ENCODE assay signal across 11 cellular contexts in the genomic region with DNA sequence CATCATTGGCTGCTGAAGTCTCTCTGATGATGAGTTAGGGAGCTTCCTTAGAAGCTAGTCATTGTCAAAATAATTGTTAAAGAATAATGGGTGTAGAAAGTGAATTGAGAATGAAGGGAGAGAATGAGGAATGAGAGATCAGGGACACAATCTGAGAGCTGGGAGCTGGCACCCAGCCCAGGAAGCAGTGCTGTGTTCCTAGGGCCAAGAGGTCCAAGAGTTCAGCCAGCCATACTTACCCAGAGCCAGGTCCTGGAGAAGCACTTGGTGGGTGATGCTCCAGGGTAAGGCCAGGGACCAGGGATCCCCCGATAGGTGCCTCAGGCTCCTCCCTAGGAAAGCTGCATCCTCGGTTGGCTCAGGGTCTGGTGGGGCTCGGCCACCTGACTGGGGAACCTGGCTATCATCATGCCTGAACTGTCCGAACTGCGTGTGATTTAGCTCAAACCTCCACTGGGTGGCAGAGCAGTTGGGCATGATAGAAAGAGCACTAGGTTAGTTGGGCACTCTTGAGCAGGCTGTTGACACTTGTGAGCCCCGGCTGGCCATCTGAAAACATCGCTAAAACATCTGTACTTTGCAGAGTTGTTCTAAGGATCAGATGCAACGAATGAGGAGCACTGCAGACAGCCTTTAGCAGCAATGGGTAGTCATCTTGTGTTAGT.
DNase-seq lines count a peak whose midpoint lies in the region; ATAC-seq and TF ChIP-seq lines count a peak whose summit lies in the region.
"Had no signal": no experiment of that assay in that cellular context is flagged by ENCODE, and none has a peak within 500 bp of the region (broad histone marks: within the 10 kb centered on the region; RNA-seq: fewer than 3 reads in every experiment).

No MANE protein-coding gene starts in this region.

- peaks cover 3% of the 10 kb centered on the region for H3K27me3 Mint-ChIP-seq in activated naive CD4-positive, alpha-beta T cell treated with anti-CD3 and anti-CD28 coated beads, Interleukin-2, amount 10 ng/mL, durations not matched to agents 7 days and 5 days
- H3K27me3 Mint-ChIP-seq in glutamatergic neuron (ENCODE audit: unreplicated experiment): no peaks in the 10 kb centered on the region

- TF ChIP-seq CTCF in glutamatergic neuron (IDR thresholded peaks at IDR 0.05; ENCODE audit: partially characterized antibody, unreplicated experiment) (no peak), gastroesophageal sphincter (IDR thresholded peaks at IDR 0.05) (peak in 1 of 4 experiments; percentile 32)

- no peaks in the 10 kb centered on the region for H3K27me3 ChIP-seq in gastroesophageal sphincter

- no peak for TF ChIP-seq EP300 in gastroesophageal sphincter (IDR thresholded peaks at IDR 0.05)

- H3K9me3 ChIP-seq in gastroesophageal sphincter: no peaks in the 10 kb centered on the region

- no peak overlapping the region for H3K27ac Mint-ChIP-seq in activated naive CD4-positive, alpha-beta T cell treated with anti-CD3 and anti-CD28 coated beads, Interleukin-2, amount 10 ng/mL, durations not matched to agents 7 days and 5 days
- no peak overlapping the region for H3K27ac Mint-ChIP-seq in glutamatergic neuron (ENCODE audit: unreplicated experiment)
- H3K27ac Mint-ChIP-seq: CD14-positive monocyte; naive thymus-derived CD4-positive, alpha-beta T cell had no signal

- ATAC-seq in Right ventricle myocardium superior (ENCODE audit: poor library complexity): peak; percentile 60
- ATAC-seq in left ventricle myocardium superior: peak; percentile 53
- ATAC-seq in gastroesophageal sphincter: no peak
- ATAC-seq: naive thymus-derived CD4-positive, alpha-beta T cell had no signal

- H3K9me3 Mint-ChIP-seq in activated naive CD4-positive, alpha-beta T cell treated with anti-CD3 and anti-CD28 coated beads, Interleukin-2, amount 10 ng/mL, durations not matched to agents 7 days and 5 days: no peaks in the 10 kb centered on the region
- H3K9me3 Mint-ChIP-seq in glutamatergic neuron (ENCODE audit: unreplicated experiment): peaks cover 3% of the 10 kb centered on the region

- peaks cover 0 to 48% (median 0%) of the 10 kb centered on the region in 3 donors for H3K4me1 ChIP-seq in gastroesophageal sphincter

- no peaks in the 10 kb centered on the region for H3K36me3 ChIP-seq in gastroesophageal sphincter

- DNase-seq in Right ventricle myocardium superior: no peak
- DNase-seq in cardiac septum (ENCODE audit: low spot score): no peak
- DNase-seq in RPMI8226: peak; percentile 59
- peak; percentile 39 for DNase-seq in left ventricle myocardium superior
- no peak for DNase-seq in COLO829 (ENCODE audit: low spot score)
- DNase-seq in activated naive CD4-positive, alpha-beta T cell treated with anti-CD3 and anti-CD28 coated beads, Interleukin-2, amount 10 ng/mL, durations not matched to agents 7 days and 5 days: no peak
- no peak for DNase-seq in glutamatergic neuron
- DNase-seq: naive thymus-derived CD4-positive, alpha-beta T cell had no signal

- intact Hi-C loops in Right ventricle myocardium superior (cut with DNase I) (loop anchor here (10.0 kb wide), 1 partner anchor 128 kb away; a partner anchor contains a TSS), cardiac septum (cut with DNase I) (loop anchor here (2.0 to 10.0 kb wide), 2 partner anchors 124 to 278 kb away; a partner anchor contains a TSS), left ventricle myocardium superior (cut with micrococcal nuclease) (no loop called here)

- H3K27ac ChIP-seq in gastroesophageal sphincter: no peak overlapping the region
- H3K27ac ChIP-seq: RWPE1 had no signal

- WGBS in gastroesophageal sphincter (ENCODE audit: low coverage in 1 of 2), 2 donors: 60 to 83% methylated on average over 1 to 4 of the region's 8 CpGs

- no peak for TF ChIP-seq POLR2A in gastroesophageal sphincter (IDR thresholded peaks at IDR 0.05)

- H3K4me3 ChIP-seq in gastroesophageal sphincter: no peak overlapping the region

- CTCF ChIA-PET in activated naive CD4-positive, alpha-beta T cell treated with anti-CD3 and anti-CD28 coated beads, Interleukin-2, amount 10 ng/mL, durations not matched to agents 7 days and 5 days (lab: Charles Lee): no interaction called here

- H3K36me3 Mint-ChIP-seq in activated naive CD4-positive, alpha-beta T cell treated with anti-CD3 and anti-CD28 coated beads, Interleukin-2, amount 10 ng/mL, durations not matched to agents 7 days and 5 days: no peaks in the 10 kb centered on the region
- no peaks in the 10 kb centered on the region for H3K36me3 Mint-ChIP-seq in glutamatergic neuron (ENCODE audit: unreplicated experiment)
- H3K36me3 Mint-ChIP-seq: CD14-positive monocyte; naive thymus-derived CD4-positive, alpha-beta T cell had no signal

- no peaks in the 10 kb centered on the region for H3K4me1 Mint-ChIP-seq in activated naive CD4-positive, alpha-beta T cell treated with anti-CD3 and anti-CD28 coated beads, Interleukin-2, amount 10 ng/mL, durations not matched to agents 7 days and 5 days
- H3K4me1 Mint-ChIP-seq in glutamatergic neuron (ENCODE audit: low read depth, unreplicated experiment): peaks cover 23% of the 10 kb centered on the region
- H3K4me1 Mint-ChIP-seq: CD14-positive monocyte had no signal

- no peak overlapping the region for H3K4me3 Mint-ChIP-seq in activated naive CD4-positive, alpha-beta T cell treated with anti-CD3 and anti-CD28 coated beads, Interleukin-2, amount 10 ng/mL, durations not matched to agents 7 days and 5 days
- no peak overlapping the region for H3K4me3 Mint-ChIP-seq in glutamatergic neuron (ENCODE audit: unreplicated experiment)
- H3K4me3 Mint-ChIP-seq: CD14-positive monocyte; naive thymus-derived CD4-positive, alpha-beta T cell had no signal

Comparison
In these comparisons a context has a peak if more than half of its experiments do, and no peak if none do; other contexts are left out.
1. DNase-seq: peak in RPMI8226 (single experiment) and left ventricle myocardium superior (single experiment); none in Right ventricle myocardium superior (single experiment), cardiac septum (single experiment), COLO829 (single experiment), activated naive CD4-positive, alpha-beta T cell treated with anti-CD3 and anti-CD28 coated beads, Interleukin-2, amount 10 ng/mL, durations not matched to agents 7 days and 5 days (single experiment) and glutamatergic neuron (single experiment).